9 cellular contexts compared by ENCODE assay signal in the genomic region with DNA sequence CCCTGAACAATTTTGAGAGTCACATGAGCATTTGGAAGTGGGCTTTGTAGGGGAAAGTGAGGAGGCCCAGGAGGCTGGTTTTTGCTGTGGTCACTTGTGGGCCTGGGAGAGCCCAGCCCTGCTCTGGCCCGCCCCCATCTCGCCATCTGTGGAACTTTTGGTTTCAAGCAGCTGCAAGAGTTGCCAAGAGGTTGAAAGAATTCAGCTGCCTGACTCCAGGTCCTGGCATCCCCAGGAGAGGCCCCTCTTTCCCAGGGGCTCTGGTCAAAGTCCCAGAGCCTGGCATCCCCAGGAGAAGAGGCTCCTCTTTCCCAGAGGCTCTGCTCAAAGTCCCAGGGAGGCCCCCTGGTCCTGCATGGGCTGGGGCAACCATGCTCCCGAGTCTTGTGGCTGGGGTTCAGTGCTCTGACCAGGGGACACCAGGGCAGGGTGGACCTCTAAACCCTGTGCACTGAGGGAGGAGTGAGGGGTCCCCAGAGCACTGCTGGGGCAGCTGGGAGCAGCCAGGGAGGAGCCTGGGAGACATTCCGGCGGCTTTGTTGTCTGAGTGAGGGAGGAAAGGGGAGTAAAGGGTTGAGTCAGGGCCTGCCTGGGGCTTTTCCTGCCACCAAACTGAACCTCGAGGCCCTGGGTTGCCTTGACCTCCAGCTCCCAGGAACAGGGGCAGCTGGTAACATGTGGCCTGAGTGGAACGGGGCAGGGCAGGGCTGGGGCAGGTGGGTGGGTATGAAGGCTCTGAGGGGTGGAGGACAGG. TPM values are rescaled to one million over a fixed set of nuclear protein-coding genes. Genes with fewer than 3 reads are reported as not detected.
DNase-seq lines count a peak whose midpoint lies in the region; ATAC-seq, FAIRE-seq and TF ChIP-seq lines count a peak whose summit lies in the region.
"Had no signal": no experiment of that assay in that cellular context is flagged by ENCODE, and none has a peak within 500 bp of the region (broad histone marks: within the 10 kb centered on the region; RNA-seq: fewer than 3 reads in every experiment).

No MANE protein-coding gene starts in this region.

- no peak overlapping the region for H3K4me3 Mint-ChIP-seq in progenitor cell of endocrine pancreas (ENCODE audit: low read depth)
- no peak overlapping the region for H3K4me3 Mint-ChIP-seq in CD4-positive, alpha-beta T cell

- no peak overlapping the region for H3K4me3 ChIP-seq in GM12878

- intact Hi-C loops in GM12878 (cut with micrococcal nuclease; ENCODE audit: unreplicated experiment), result no loop called here
- intact Hi-C loops in CD4-positive, alpha-beta T cell (cut with DNase I, micrococcal nuclease), result no loop called here

- BruUV-seq in GM12878 (replicated peaks; lab: Mats Ljungman, UMichigan), result no TSS peak

- peak overlapping the region; percentile 33 for H3K27ac Mint-ChIP-seq in progenitor cell of endocrine pancreas
- H3K27ac Mint-ChIP-seq in CD4-positive, alpha-beta T cell, result no peak overlapping the region

- no peaks in the 10 kb centered on the region for H3K36me3 ChIP-seq in GM12878 (ENCODE audit: control insufficient read depth in 2 of 2, insufficient read depth in 2 of 2, low read length in 1 of 2)

- H3K36me3 Mint-ChIP-seq in progenitor cell of endocrine pancreas (ENCODE audit: insufficient read depth), result no peaks in the 10 kb centered on the region
- H3K36me3 Mint-ChIP-seq in CD4-positive, alpha-beta T cell (ENCODE audit: low read depth), result no peaks in the 10 kb centered on the region

- H3K9me3 Mint-ChIP-seq in progenitor cell of endocrine pancreas (ENCODE audit: low read depth), result no peaks in the 10 kb centered on the region
- no peaks in the 10 kb centered on the region for H3K9me3 Mint-ChIP-seq in CD4-positive, alpha-beta T cell

- peak overlapping the region; percentile 38; the same call in 1 of the 2 replicates for H3K4me2 ChIP-seq in GM12878 (ENCODE audit: control insufficient read depth, insufficient read depth)

- H3K27me3 ChIP-seq in GM12878 (replicated peaks in 1 of 2; ENCODE audit: control insufficient read depth in 2 of 2, insufficient read depth in 2 of 2, low read length in 1 of 2), result no peaks in the 10 kb centered on the region
- no peaks in the 10 kb centered on the region for H3K27me3 ChIP-seq in CD4-positive, alpha-beta T cell (ENCODE audit: control insufficient read depth, insufficient read depth, low read length)

- TF ChIP-seq EP300 in GM12878 (IDR thresholded peaks at IDR 0.05; ENCODE audit: borderline replicate concordance in 1 of 2, control insufficient read depth in 1 of 2, low read depth in 2 of 2, low read length in 2 of 2), result no peak

- H3K27me3 Mint-ChIP-seq in progenitor cell of endocrine pancreas, result peaks cover 5% of the 10 kb centered on the region
- no peaks in the 10 kb centered on the region for H3K27me3 Mint-ChIP-seq in CD4-positive, alpha-beta T cell

- RAD21 ChIA-PET in GM12878 (lab: Charles Lee; ENCODE audit: unreplicated experiment), result interaction anchor here (1.2 kb wide), 1 partner anchor 10 kb away, joined by 7 read pairs; no protein-coding TSS in a partner anchor

- TF ChIP-seq CTCF in GM12878 (IDR thresholded peaks at IDR 0.05 in 2 of 3, conservative IDR thresholded peaks at IDR 0.05 in 1 of 3; ENCODE audit: control insufficient read depth in 2 of 3, extremely low read depth in 1 of 3, insufficient read depth in 1 of 3, low read depth in 3 of 3, low read length in 3 of 3), result no peak
- TF ChIP-seq CTCF in progenitor cell of endocrine pancreas (IDR thresholded peaks at IDR 0.05; ENCODE audit: unreplicated experiment), result no peak
- TF ChIP-seq CTCF in CD4-positive, alpha-beta T cell (IDR thresholded peaks at IDR 0.05), result no peak

- in situ Hi-C loops in GM12878 (cut with MboI), result loop anchor here (25.0 kb wide), 2 partner anchors 98 to 923 kb away; no protein-coding TSS in a partner anchor

- peak; percentile 41 for FAIRE-seq in GM12878 (lab: Jason Lieb, UNC)

- SMC1A ChIA-PET in GM12878 (lab: Charles Lee; ENCODE audit: uncharacterized antibody, unreplicated experiment), result no interaction called here

- H3K9ac ChIP-seq in GM12878 (ENCODE audit: control insufficient read depth, insufficient read depth, low read length), result no peak overlapping the region; the same call in 1 of the 2 replicates

- peaks cover 12% of the 10 kb centered on the region for H3K4me1 ChIP-seq in GM12878 (ENCODE audit: control insufficient read depth, insufficient read depth, low read length)

- H3K9me3 ChIP-seq in GM12878 (replicated peaks; ENCODE audit: control insufficient read depth, insufficient read depth, low read length), result no peaks in the 10 kb centered on the region
- H3K9me3 ChIP-seq in CD4-positive, alpha-beta T cell (ENCODE audit: control insufficient read depth, low read length), result no peaks in the 10 kb centered on the region

- peak; percentile 55 for ATAC-seq in GM18907 (IDR thresholded peaks at IDR 0.05; ENCODE audit: unreplicated experiment)
- ATAC-seq in HG02884 (IDR thresholded peaks at IDR 0.05; ENCODE audit: unreplicated experiment), result peak; percentile 47
- ATAC-seq in GM12878, result peak; percentile 64
- ATAC-seq in CD4-positive, alpha-beta T cell (ENCODE audit: poor library complexity), result no peak

- no peak for TF ChIP-seq RAD21 in GM12878 (IDR thresholded peaks at IDR 0.05; ENCODE audit: insufficient read depth, low read depth, low read length)

- H4K20me1 ChIP-seq in GM12878 (ENCODE audit: control insufficient read depth, insufficient read depth), result no peaks in the 10 kb centered on the region; the same call in 1 of the 2 replicates

- DNase-seq in GM12878 (ENCODE audit: low read depth, low spot score) (no peak), progenitor cell of endocrine pancreas (ENCODE audit: low spot score, unreplicated experiment) (no peak), NCI-H774 (lab: John Stamatoyannopoulos, UW) (no peak), kidney tubule cell (ENCODE audit: low spot score) (no peak), caudate nucleus (lab: John Stamatoyannopoulos, UW) (no peak)
- no peak for DNase-seq in CD4-positive, alpha-beta T cell
- DNase-seq: NCI-H82 had no signal

- H3K4me1 Mint-ChIP-seq in progenitor cell of endocrine pancreas (ENCODE audit: low read depth), result no peaks in the 10 kb centered on the region
- no peaks in the 10 kb centered on the region for H3K4me1 Mint-ChIP-seq in CD4-positive, alpha-beta T cell (ENCODE audit: low read depth)

- H3K27ac ChIP-seq in GM12878 (ENCODE audit: control insufficient read depth, insufficient read depth) (no peak overlapping the region), caudate nucleus (ENCODE audit: low read depth, low read length) (no peak overlapping the region)
- no peak overlapping the region for H3K27ac ChIP-seq in CD4-positive, alpha-beta T cell (ENCODE audit: low read depth, low read length)

- POLR2A ChIA-PET in GM12878 (lab: Charles Lee), result interaction anchor here (0.5 kb wide), 1 partner anchor 310 kb away, joined by 4 read pairs; no protein-coding TSS in a partner anchor
- POLR2A ChIA-PET in CD4-positive, alpha-beta T cell (lab: Charles Lee), result interaction anchor here (1.6 kb wide), 1 partner anchor 10 kb away, joined by 3 read pairs; no protein-coding TSS in a partner anchor

- 49% methylated on average over 7 of the region's 7 CpGs for WGBS in GM12878 (ENCODE audit: insufficient coverage, insufficient replicate concordance, low lambda C conversion rate, missing lambda C conversion rate)

- no peak for TF ChIP-seq POLR2A in GM12878 (IDR thresholded peaks at IDR 0.05; ENCODE audit: low read depth, low read length)

- CTCF ChIA-PET in GM12878 (lab: Yijun Ruan, JAX), result interaction anchor here (0.7 to 2.2 kb wide), 6 partner anchors 10 to 245 kb away, joined by 3 to 6 read pairs (median 3); no protein-coding TSS in a partner anchor
- CTCF ChIA-PET in CD4-positive, alpha-beta T cell (lab: Charles Lee), result no interaction called here

- H3K79me2 ChIP-seq in GM12878 (ENCODE audit: control insufficient read depth, insufficient read depth, low read length), result no peaks in the 10 kb centered on the region

- H2AFZ ChIP-seq in GM12878 (ENCODE audit: control insufficient read depth, low read depth, low read length), result peak overlapping the region; percentile 41

RNA-seq across cellular contexts. Expression of gene CSGALNACT2, which starts 27.8 kb away (rescaled TPM):
- 12.3 and 14.1 TPM in 2 replicates for total RNA-seq in GM12878 (2013; cell fraction: nucleolus; rRNA removed)
- total RNA-seq in GM12878 (2014; rRNA removed) (5.1 and 6.4 TPM in 2 replicates), GM12878 (2014; rRNA removed; fragmentation: Illumina TruSeq; extraction: Trizol) (6.0 and 6.3 TPM in 2 replicates), GM12878 (2021) (7.6 and 8.4 TPM in 2 replicates), progenitor cell of endocrine pancreas (8.9 and 9.3 TPM in 2 replicates)
- 5.7 TPM for polyA plus RNA-seq in GM12878 (2011; ENCODE audit: low read depth)
- polyA plus RNA-seq in GM12878 (2011; rRNA removed) (12.6 and 18.8 TPM in 2 replicates), GM12878 (2014; fragmentation: Illumina TruSeq; extraction: Trizol) (12.3 and 18.3 TPM in 2 replicates), GM12878 (2014; fragmentation: Nextera tagmentation; extraction: Ambion mirVana) (1 to 10 TPM; 2.5 to 4.0 TPM), GM12878 (2014; rRNA removed) (7.4 and 10.1 TPM in 2 replicates), GM12878 (2016; fragmentation: Nextera tagmentation; extraction: Ambion mirVana) (1 to 10 TPM; 9.0 to 9.9 TPM)
- 4.6 and 6.2 TPM in 2 replicates for polyA plus RNA-seq in GM12878 (2011; cell fraction: cytosol; rRNA removed)
- 12.0 and 12.8 TPM in 2 replicates for polyA plus RNA-seq in GM12878 (2011; cell fraction: nucleus; rRNA removed)
- 8.0 and 10.6 TPM in 2 replicates for polyA plus RNA-seq in GM12878 (2012)
- polyA minus RNA-seq in GM12878 (2011; rRNA and poly(A)+ RNA removed), result 5.5 and 7.8 TPM in 2 replicates
- polyA minus RNA-seq in GM12878 (2011; cell fraction: cytosol; rRNA and poly(A)+ RNA removed), result 3.2 and 3.5 TPM in 2 replicates
- 2.5 and 3.7 TPM in 2 replicates for polyA minus RNA-seq in GM12878 (2011; cell fraction: nucleus; rRNA and poly(A)+ RNA removed)
- 10 to 100 TPM; 59.4 to 60.9 TPM for total RNA-seq in CD4-positive, alpha-beta T cell

RNA-seq across cellular contexts. Expression of gene RET, which starts 33.6 kb away (rescaled TPM):
- total RNA-seq in GM12878 (2013; cell fraction: nucleolus; rRNA removed), result not detected in 2 replicates
- total RNA-seq in GM12878 (2014; rRNA removed), result not detected in 2 replicates
- not detected in 2 replicates for total RNA-seq in GM12878 (2014; rRNA removed; fragmentation: Illumina TruSeq; extraction: Trizol)
- not detected in 2 replicates for total RNA-seq in GM12878 (2021)
- polyA plus RNA-seq in GM12878 (2011; ENCODE audit: low read depth), result not detected
- 0.07 TPM in 1 of 2 replicates, not detected in the other for polyA plus RNA-seq in GM12878 (2011; rRNA removed)
- 0.02 and 0.03 TPM in 2 replicates for polyA plus RNA-seq in GM12878 (2011; cell fraction: cytosol; rRNA removed)
- polyA plus RNA-seq in GM12878 (2011; cell fraction: nucleus; rRNA removed), result 0.03 and 0.06 TPM in 2 replicates
- polyA plus RNA-seq in GM12878 (2012), result 0.03 TPM in 1 of 2 replicates, not detected in the other
- not detected in 2 replicates for polyA plus RNA-seq in GM12878 (2014; fragmentation: Illumina TruSeq; extraction: Trizol)
- polyA plus RNA-seq in GM12878 (2014; fragmentation: Nextera tagmentation; extraction: Ambion mirVana), result not detected
- not detected in 2 replicates for polyA plus RNA-seq in GM12878 (2014; rRNA removed)
- not detected for polyA plus RNA-seq in GM12878 (2016; fragmentation: Nextera tagmentation; extraction: Ambion mirVana)
- polyA minus RNA-seq in GM12878 (2011; rRNA and poly(A)+ RNA removed), result not detected in 2 replicates
- polyA minus RNA-seq in GM12878 (2011; cell fraction: cytosol; rRNA and poly(A)+ RNA removed), result not detected in 2 replicates
- not detected in 2 replicates for polyA minus RNA-seq in GM12878 (2011; cell fraction: nucleus; rRNA and poly(A)+ RNA removed)
- total RNA-seq in progenitor cell of endocrine pancreas, result 0.75 and 1.5 TPM in 2 replicates
- total RNA-seq in CD4-positive, alpha-beta T cell, result not detected
